ENCODE assay signal across 8 cellular contexts in genomic region chr19:39765091-39766076, GRCh38. TPM values are rescaled to one million over a fixed set of nuclear protein-coding genes. Genes with fewer than 3 reads are reported as not detected.
DNase-seq lines count a peak whose midpoint lies in the region; ATAC-seq, FAIRE-seq and TF ChIP-seq lines count a peak whose summit lies in the region.

No MANE protein-coding gene starts in this region.

- H3K36me3 ChIP-seq in BE2C (no peaks in the 10 kb centered on the region), Peyer's patch (no peaks in the 10 kb centered on the region), body of pancreas (replicated peaks in 1 of 2; ENCODE audit: insufficient read depth in 1 of 2, low read depth in 2 of 2) (no peaks in the 10 kb centered on the region)

- H3K4me1 ChIP-seq in BE2C (no peaks in the 10 kb centered on the region), Peyer's patch (no peaks in the 10 kb centered on the region), body of pancreas (no peaks in the 10 kb centered on the region)

- DNase-seq in BE2C (peak; percentile 68), GM18507 (ENCODE audit: extremely low spot score, insufficient read length, low read depth) (no peak), Peyer's patch (peak in 2 of 3 donors; percentile 25 to 77), body of pancreas (peak; percentile 22 to 60 (median 40)), kidney tubule cell (ENCODE audit: low spot score) (peak; percentile 40)
- DNase-seq in stimulated activated CD8-positive, alpha-beta memory T cell treated with anti-CD3 and anti-CD28 coated beads, Interleukin-4, amount 100 ng/mL, for 1 hour (ENCODE audit: low read depth in 2 of 2, low spot score in 1 of 2), result peak; percentile 3 to 14

- no peak for TF ChIP-seq POLR2A in Peyer's patch (IDR thresholded peaks at IDR 0.05)
- TF ChIP-seq POLR2A in body of pancreas (IDR thresholded peaks at IDR 0.05), result no peak

- H3K9me3 Mint-ChIP-seq in stimulated activated memory B cell treated with anti-CD40 and anti-IgM and Interleukin-4, amounts not matched to agents 10 μg/mL and 1 μg/mL and 100 μg/mL, for 72 hours, result no peaks in the 10 kb centered on the region

- H3K4me3 ChIP-seq in BE2C (ENCODE audit: low read depth, low read length) (no peak overlapping the region), Peyer's patch (no peak overlapping the region), body of pancreas (no peak overlapping the region)

- intact Hi-C loops in body of pancreas (cut with DNase I), result no loop called here

- H3K27ac ChIP-seq in Peyer's patch (no peak overlapping the region), body of pancreas (no peak overlapping the region)

- H3K4me3 Mint-ChIP-seq in stimulated activated memory B cell treated with anti-CD40 and anti-IgM and Interleukin-4, amounts not matched to agents 10 μg/mL and 1 μg/mL and 100 μg/mL, for 72 hours, result no peak overlapping the region

- peaks cover 33% of the 10 kb centered on the region for H3K27me3 Mint-ChIP-seq in stimulated activated memory B cell treated with anti-CD40 and anti-IgM and Interleukin-4, amounts not matched to agents 10 μg/mL and 1 μg/mL and 100 μg/mL, for 72 hours

- WGBS in body of pancreas, 2 donors, result 42 to 45% methylated on average over 15 to 16 of the region's 16 CpGs

- TF ChIP-seq CTCF in BE2C (IDR thresholded peaks at IDR 0.05; ENCODE audit: low read depth, low read length), result peak; percentile 94
- peak in 5 of 6 experiments; percentile 43 to 75 (median 55) for TF ChIP-seq CTCF in Peyer's patch (IDR thresholded peaks at IDR 0.05)
- TF ChIP-seq CTCF in body of pancreas (IDR thresholded peaks at IDR 0.05), result peak; percentile 34 to 68 (median 45)

- no peak for ATAC-seq in body of pancreas
- no peak for ATAC-seq in stimulated activated memory B cell treated with anti-CD40 and anti-IgM and Interleukin-4, amounts not matched to agents 10 μg/mL and 1 μg/mL and 100 μg/mL, for 72 hours
- ATAC-seq in GM18520 (IDR thresholded peaks at IDR 0.05; ENCODE audit: unreplicated experiment), result no peak

- H3K9me3 ChIP-seq in BE2C, result peaks cover 8% of the 10 kb centered on the region
- no peaks in the 10 kb centered on the region for H3K9me3 ChIP-seq in Peyer's patch
- peaks cover 0 to 6% (median 0%) of the 10 kb centered on the region in 3 donors for H3K9me3 ChIP-seq in body of pancreas

- no peak overlapping the region for H3K27ac Mint-ChIP-seq in stimulated activated memory B cell treated with anti-CD40 and anti-IgM and Interleukin-4, amounts not matched to agents 10 μg/mL and 1 μg/mL and 100 μg/mL, for 72 hours

- FAIRE-seq in GM18507 (lab: Jason Lieb, UNC), result peak; percentile 73

- no peaks in the 10 kb centered on the region for H3K4me1 Mint-ChIP-seq in stimulated activated memory B cell treated with anti-CD40 and anti-IgM and Interleukin-4, amounts not matched to agents 10 μg/mL and 1 μg/mL and 100 μg/mL, for 72 hours

- no peaks in the 10 kb centered on the region for H3K36me3 Mint-ChIP-seq in stimulated activated memory B cell treated with anti-CD40 and anti-IgM and Interleukin-4, amounts not matched to agents 10 μg/mL and 1 μg/mL and 100 μg/mL, for 72 hours

- 0 out of 2 replicates have a peak, but pooled peaks cover 3% of the 10 kb centered on the region for H3K27me3 ChIP-seq in BE2C
- H3K27me3 ChIP-seq in Peyer's patch, result no peaks in the 10 kb centered on the region
- no peaks in the 10 kb centered on the region for H3K27me3 ChIP-seq in body of pancreas

RNA-seq across cellular contexts. Expression of gene LEUTX, which starts 13.3 kb away (rescaled TPM):
- not detected for polyA plus RNA-seq in BE2C (2012; ENCODE audit: insufficient read depth, insufficient read length, low read depth)
- total RNA-seq in Peyer's patch, result not detected
- total RNA-seq in body of pancreas, result not detected

RNA-seq across cellular contexts. Expression of gene CLC, which starts 27.6 kb away (rescaled TPM):
- polyA plus RNA-seq in BE2C (2012; ENCODE audit: insufficient read depth, insufficient read length, low read depth), result not detected
- not detected for total RNA-seq in Peyer's patch
- total RNA-seq in body of pancreas, result not detected
